Comparison of ENCODE assay signal across 4 cellular contexts in the genomic region with DNA sequence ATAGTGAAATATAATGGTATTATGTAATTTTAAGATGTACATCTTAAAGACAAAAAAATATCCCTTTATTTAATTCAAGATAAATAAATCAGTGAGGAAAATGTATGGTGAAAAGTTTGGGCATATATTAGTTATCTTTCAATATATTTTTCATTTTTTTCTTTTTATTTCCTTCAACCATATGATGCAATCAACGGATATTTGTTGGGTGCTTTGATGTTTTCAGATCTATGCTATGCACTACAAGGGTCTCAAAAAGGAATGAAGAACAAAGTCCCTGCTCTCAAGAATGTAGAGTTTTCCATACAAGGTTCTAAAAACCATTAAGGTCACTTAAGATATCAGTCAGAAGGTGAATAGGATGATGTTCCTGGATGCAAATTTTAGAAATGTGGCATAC.
"Had no signal": no experiment of that assay in that cellular context is flagged by ENCODE, and none has a peak within 500 bp of the region (broad histone marks: within the 10 kb centered on the region; RNA-seq: fewer than 3 reads in every experiment).

No MANE protein-coding gene starts in this region.

- H3K4me2 ChIP-seq: GM23338, KMS-11 had no signal

- H3K4me3 ChIP-seq: GM23338 had no signal

- ATAC-seq: GM23338 had no signal

- H3K27me3 Mint-ChIP-seq: IgD-negative memory B cell had no signal

- H3K9me3 Mint-ChIP-seq: GM23338, H9 had no signal

- DNase-seq: H9 had no signal

- H2AFZ ChIP-seq: GM23338 had no signal

- H3K4me1 Mint-ChIP-seq: GM23338, H9, IgD-negative memory B cell had no signal

- H3K27ac ChIP-seq: KMS-11 had no signal

- H3K4me3 Mint-ChIP-seq: GM23338, H9, IgD-negative memory B cell had no signal

- H3K9ac ChIP-seq: KMS-11 had no signal

- H3K27ac Mint-ChIP-seq: GM23338, H9 had no signal

- H3K36me3 Mint-ChIP-seq: IgD-negative memory B cell had no signal
